In the genomic region with DNA sequence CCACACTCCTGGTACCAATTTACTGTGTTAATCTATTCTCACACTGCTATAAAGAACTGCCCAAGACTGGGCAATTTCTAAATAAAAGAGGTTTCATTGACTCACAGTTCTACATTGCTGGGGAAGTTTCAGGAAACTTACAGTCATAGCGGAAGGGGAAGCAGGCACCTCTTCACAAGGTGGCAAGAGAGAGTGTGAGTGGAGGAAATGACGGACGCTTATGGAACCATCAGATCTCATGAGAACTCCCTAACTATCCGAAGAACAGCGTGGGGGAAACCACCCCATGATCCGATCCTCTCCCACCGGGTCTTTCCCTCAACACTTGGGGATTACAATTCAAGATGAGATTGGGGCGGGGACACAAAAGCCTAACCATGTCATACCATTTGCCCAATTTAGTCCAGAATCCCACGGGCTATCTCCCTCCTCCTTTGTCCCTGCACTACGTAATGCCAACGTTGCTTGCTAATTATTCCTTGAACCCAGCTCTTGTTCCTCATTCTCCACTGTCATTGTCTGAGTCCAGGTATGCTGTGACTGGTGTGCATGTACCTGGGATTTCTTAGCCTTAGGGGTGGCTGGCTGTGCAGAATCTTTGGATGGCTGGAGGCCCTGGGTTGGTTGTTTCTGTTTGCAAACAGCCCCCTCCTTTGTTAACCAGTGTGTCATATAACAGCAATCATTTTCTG, we compare ENCODE assay signal across 2 cellular contexts.
TF ChIP-seq lines count a peak whose summit lies in the region.

No MANE protein-coding gene starts in this region.

TF ChIP-seq in HepG2, 621 proteins besides CTCF, POLR2A, EP300 and RAD21 (continues in another document):
- TF ChIP-seq ZNF430 (CRISPR knock-in tag; IDR thresholded peaks at IDR 0.05) (no peak), ZNF816 (CRISPR knock-in tag; IDR thresholded peaks at IDR 0.05; ENCODE audit: borderline replicate concordance) (0 out of 2 replicates have a peak, but pooled peaks have one; percentile 2), ZNF33B (CRISPR knock-in tag; IDR thresholded peaks at IDR 0.05) (no peak), FOSL1 (CRISPR knock-in tag; IDR thresholded peaks at IDR 0.05; ENCODE audit: borderline replicate concordance) (no peak), POLR2AphosphoS5 (IDR thresholded peaks at IDR 0.05; ENCODE audit: low read depth, low read length) (peak; percentile 30; the same call in 1 of the 2 replicates), ZFP41 (CRISPR knock-in tag; IDR thresholded peaks at IDR 0.05; ENCODE audit: borderline replicate concordance) (no peak), NFKB2 (CRISPR knock-in tag; IDR thresholded peaks at IDR 0.05; ENCODE audit: borderline replicate concordance) (no peak), POLR2G (IDR thresholded peaks at IDR 0.05; ENCODE audit: low read depth, low read length) (peak; percentile 54), RBFOX2 (IDR thresholded peaks at IDR 0.05; ENCODE audit: low read depth, low read length) (peak; percentile 68), RFXAP (CRISPR knock-in tag; IDR thresholded peaks at IDR 0.05; ENCODE audit: borderline replicate concordance) (0 out of 2 replicates have a peak, but pooled peaks have one; percentile 29)
- TF ChIP-seq, protein P1, sequence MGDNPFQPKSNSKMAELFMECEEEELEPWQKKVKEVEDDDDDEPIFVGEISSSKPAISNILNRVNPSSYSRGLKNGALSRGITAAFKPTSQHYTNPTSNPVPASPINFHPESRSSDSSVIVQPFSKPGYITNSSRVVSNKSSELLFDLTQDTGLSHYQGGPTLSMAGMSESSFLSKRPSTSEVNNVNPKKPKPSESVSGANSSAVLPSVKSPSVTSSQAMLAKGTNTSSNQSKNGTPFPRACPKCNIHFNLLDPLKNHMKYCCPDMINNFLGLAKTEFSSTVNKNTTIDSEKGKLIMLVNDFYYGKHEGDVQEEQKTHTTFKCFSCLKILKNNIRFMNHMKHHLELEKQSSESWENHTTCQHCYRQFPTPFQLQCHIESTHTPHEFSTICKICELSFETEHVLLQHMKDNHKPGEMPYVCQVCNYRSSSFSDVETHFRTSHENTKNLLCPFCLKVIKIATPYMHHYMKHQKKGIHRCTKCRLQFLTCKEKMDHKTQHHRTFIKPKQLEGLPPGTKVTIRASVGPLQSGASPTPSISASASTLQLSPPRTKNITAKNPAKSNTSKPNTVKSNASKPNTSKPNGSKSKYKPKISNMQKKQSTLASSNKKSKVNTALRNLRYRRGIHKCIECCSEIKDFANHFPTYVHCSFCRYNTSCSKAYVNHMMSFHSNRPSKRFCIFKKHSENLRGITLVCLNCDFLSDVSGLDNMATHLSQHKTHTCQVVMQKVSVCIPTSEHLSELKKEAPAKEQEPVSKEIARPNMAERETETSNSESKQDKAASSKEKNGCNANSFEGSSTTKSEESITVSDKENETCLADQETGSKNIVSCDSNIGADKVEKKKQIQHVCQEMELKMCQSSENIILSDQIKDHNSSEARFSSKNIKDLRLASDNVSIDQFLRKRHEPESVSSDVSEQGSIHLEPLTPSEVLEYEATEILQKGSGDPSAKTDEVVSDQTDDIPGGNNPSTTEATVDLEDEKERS (CRISPR knock-in tag; IDR thresholded peaks at IDR 0.05): 0 out of 2 replicates have a peak, but pooled peaks have one; percentile 41
- TF ChIP-seq, protein P2, sequence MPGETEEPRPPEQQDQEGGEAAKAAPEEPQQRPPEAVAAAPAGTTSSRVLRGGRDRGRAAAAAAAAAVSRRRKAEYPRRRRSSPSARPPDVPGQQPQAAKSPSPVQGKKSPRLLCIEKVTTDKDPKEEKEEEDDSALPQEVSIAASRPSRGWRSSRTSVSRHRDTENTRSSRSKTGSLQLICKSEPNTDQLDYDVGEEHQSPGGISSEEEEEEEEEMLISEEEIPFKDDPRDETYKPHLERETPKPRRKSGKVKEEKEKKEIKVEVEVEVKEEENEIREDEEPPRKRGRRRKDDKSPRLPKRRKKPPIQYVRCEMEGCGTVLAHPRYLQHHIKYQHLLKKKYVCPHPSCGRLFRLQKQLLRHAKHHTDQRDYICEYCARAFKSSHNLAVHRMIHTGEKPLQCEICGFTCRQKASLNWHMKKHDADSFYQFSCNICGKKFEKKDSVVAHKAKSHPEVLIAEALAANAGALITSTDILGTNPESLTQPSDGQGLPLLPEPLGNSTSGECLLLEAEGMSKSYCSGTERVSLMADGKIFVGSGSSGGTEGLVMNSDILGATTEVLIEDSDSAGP (CRISPR knock-in tag; IDR thresholded peaks at IDR 0.05; ENCODE audit: borderline replicate concordance): 0 out of 2 replicates have a peak, but pooled peaks have one; percentile 20
- TF ChIP-seq, protein P3, sequence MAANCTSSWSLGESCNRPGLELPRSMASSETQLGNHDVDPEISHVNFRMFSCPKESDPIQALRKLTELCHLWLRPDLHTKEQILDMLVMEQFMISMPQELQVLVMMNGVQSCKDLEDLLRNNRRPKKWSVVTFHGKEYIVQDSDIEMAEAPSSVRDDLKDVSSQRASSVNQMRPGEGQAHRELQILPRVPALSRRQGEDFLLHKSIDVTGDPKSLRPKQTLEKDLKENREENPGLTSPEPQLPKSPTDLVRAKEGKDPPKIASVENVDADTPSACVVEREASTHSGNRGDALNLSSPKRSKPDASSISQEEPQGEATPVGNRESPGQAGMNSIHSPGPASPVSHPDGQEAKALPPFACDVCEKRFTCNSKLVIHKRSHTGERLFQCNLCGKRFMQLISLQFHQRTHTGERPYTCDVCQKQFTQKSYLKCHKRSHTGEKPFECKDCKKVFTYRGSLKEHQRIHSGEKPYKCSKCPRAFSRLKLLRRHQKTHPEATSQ (CRISPR knock-in tag; IDR thresholded peaks at IDR 0.05; ENCODE audit: borderline replicate concordance): 0 out of 2 replicates have a peak, but pooled peaks have one; percentile 36
- TF ChIP-seq, protein P4, sequence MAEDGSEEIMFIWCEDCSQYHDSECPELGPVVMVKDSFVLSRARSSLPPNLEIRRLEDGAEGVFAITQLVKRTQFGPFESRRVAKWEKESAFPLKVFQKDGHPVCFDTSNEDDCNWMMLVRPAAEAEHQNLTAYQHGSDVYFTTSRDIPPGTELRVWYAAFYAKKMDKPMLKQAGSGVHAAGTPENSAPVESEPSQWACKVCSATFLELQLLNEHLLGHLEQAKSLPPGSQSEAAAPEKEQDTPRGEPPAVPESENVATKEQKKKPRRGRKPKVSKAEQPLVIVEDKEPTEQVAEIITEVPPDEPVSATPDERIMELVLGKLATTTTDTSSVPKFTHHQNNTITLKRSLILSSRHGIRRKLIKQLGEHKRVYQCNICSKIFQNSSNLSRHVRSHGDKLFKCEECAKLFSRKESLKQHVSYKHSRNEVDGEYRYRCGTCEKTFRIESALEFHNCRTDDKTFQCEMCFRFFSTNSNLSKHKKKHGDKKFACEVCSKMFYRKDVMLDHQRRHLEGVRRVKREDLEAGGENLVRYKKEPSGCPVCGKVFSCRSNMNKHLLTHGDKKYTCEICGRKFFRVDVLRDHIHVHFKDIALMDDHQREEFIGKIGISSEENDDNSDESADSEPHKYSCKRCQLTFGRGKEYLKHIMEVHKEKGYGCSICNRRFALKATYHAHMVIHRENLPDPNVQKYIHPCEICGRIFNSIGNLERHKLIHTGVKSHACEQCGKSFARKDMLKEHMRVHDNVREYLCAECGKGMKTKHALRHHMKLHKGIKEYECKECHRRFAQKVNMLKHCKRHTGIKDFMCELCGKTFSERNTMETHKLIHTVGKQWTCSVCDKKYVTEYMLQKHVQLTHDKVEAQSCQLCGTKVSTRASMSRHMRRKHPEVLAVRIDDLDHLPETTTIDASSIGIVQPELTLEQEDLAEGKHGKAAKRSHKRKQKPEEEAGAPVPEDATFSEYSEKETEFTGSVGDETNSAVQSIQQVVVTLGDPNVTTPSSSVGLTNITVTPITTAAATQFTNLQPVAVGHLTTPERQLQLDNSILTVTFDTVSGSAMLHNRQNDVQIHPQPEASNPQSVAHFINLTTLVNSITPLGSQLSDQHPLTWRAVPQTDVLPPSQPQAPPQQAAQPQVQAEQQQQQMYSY (CRISPR knock-in tag; IDR thresholded peaks at IDR 0.05): 0 out of 2 replicates have a peak, but pooled peaks have one; percentile 55

TF ChIP-seq in GM12878, 131 proteins besides CTCF, POLR2A, EP300 and RAD21:
- TF ChIP-seq LARP7 (IDR thresholded peaks at IDR 0.05) (no peak), ETV6 (conservative IDR thresholded peaks at IDR 0.05 in 1 of 2, IDR thresholded peaks at IDR 0.05 in 1 of 2; ENCODE audit: borderline replicate concordance in 1 of 2, low read depth in 1 of 2) (peak in 1 of 2 experiments; percentile 95; a peak in 2 of 4 replicates), EGR1 (IDR thresholded peaks at IDR 0.05; ENCODE audit: borderline replicate concordance in 1 of 2, low read depth in 2 of 2, low read length in 2 of 2) (peak in 1 of 2 experiments; percentile 52; a peak in 2 of 3 replicates), TAF1 (IDR thresholded peaks at IDR 0.05; ENCODE audit: borderline replicate concordance, low read depth, low read length) (no peak), CBX5 (IDR thresholded peaks at IDR 0.05; ENCODE audit: low read depth) (peak; percentile 83; the same call in 1 of the 2 replicates), JUNB (IDR thresholded peaks at IDR 0.05) (peak; percentile 73), IRF4 (IDR thresholded peaks at IDR 0.05; ENCODE audit: low read depth, low read length) (0 out of 2 replicates have a peak, but pooled peaks have one; percentile 27)
- TF ChIP-seq, protein P5, sequence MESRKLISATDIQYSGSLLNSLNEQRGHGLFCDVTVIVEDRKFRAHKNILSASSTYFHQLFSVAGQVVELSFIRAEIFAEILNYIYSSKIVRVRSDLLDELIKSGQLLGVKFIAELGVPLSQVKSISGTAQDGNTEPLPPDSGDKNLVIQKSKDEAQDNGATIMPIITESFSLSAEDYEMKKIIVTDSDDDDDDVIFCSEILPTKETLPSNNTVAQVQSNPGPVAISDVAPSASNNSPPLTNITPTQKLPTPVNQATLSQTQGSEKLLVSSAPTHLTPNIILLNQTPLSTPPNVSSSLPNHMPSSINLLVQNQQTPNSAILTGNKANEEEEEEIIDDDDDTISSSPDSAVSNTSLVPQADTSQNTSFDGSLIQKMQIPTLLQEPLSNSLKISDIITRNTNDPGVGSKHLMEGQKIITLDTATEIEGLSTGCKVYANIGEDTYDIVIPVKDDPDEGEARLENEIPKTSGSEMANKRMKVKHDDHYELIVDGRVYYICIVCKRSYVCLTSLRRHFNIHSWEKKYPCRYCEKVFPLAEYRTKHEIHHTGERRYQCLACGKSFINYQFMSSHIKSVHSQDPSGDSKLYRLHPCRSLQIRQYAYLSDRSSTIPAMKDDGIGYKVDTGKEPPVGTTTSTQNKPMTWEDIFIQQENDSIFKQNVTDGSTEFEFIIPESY (IDR thresholded peaks at IDR 0.05): peak; percentile 55; the same call in 1 of the 2 replicates
